ENCODE assay signal across 14 cellular contexts in genomic region chr1:167542109-167543032, GRCh38. TPM values are rescaled to one million over a fixed set of nuclear protein-coding genes. Genes with fewer than 3 reads are reported as not detected.
DNase-seq lines count a peak whose midpoint lies in the region; ATAC-seq and TF ChIP-seq lines count a peak whose summit lies in the region.
"Had no signal": no experiment of that assay in that cellular context is flagged by ENCODE, and none has a peak within 500 bp of the region (broad histone marks: within the 10 kb centered on the region; RNA-seq: fewer than 3 reads in every experiment).

No MANE protein-coding gene starts in this region.

- no peaks in the 10 kb centered on the region for H4K20me1 ChIP-seq in PC-9 (ENCODE audit: insufficient read depth)

- H3K27me3 ChIP-seq in dorsolateral prefrontal cortex, result no peaks in the 10 kb centered on the region
- H3K27me3 ChIP-seq in PC-9 (ENCODE audit: insufficient read depth, low read depth), result no peaks in the 10 kb centered on the region
- H3K27me3 ChIP-seq: foreskin keratinocyte had no signal

- H3K27ac ChIP-seq in dorsolateral prefrontal cortex (peak overlapping the region in 39 of 59 donors; percentile 2 to 82 (median 35)), PC-9 (no peak overlapping the region)
- H3K27ac ChIP-seq: foreskin keratinocyte had no signal

- ATAC-seq in left cardiac atrium (no peak), GM21717 (IDR thresholded peaks at IDR 0.05; ENCODE audit: unreplicated experiment) (no peak)
- ATAC-seq: foreskin keratinocyte, right cardiac atrium had no signal

- no peaks in the 10 kb centered on the region for H3K79me2 ChIP-seq in PC-9 (ENCODE audit: low read depth)

- no peak overlapping the region for H3K4me2 ChIP-seq in PC-9

- POLR2A ChIA-PET in PC-9 (lab: Charles Lee; ENCODE audit: unreplicated experiment), result no interaction called here

- intact Hi-C loops in dorsolateral prefrontal cortex (cut with DNase I) (loop anchor here (5.0 kb wide), 2 partner anchors 145 to 275 kb away; no protein-coding TSS in a partner anchor), left cardiac atrium (cut with DNase I) (no loop called here), PC-9 (cut with micrococcal nuclease; ENCODE audit: unreplicated experiment) (no loop called here)

- no peaks in the 10 kb centered on the region for H3K9me3 ChIP-seq in PC-9 (ENCODE audit: insufficient read depth, low read depth)

- H2AFZ ChIP-seq in PC-9, result no peak overlapping the region

- DNase-seq in CD1c-positive myeloid dendritic cell (ENCODE audit: extremely low spot score) (peak; percentile 60), GM12865 (ENCODE audit: low read depth) (peak; percentile 54), NOMO-1 (lab: John Stamatoyannopoulos, UW; ENCODE audit: unreplicated experiment in 2 of 2) (peak; percentile 61 to 75), dorsolateral prefrontal cortex (no peak), left cardiac atrium (no peak), cerebellar cortex (ENCODE audit: low spot score) (no peak), PC-9 (no peak)
- DNase-seq: anterior cingulate cortex; CD4-positive, alpha-beta T cell; foreskin keratinocyte; immature natural killer cell; NCI-H1694 treated with DMSO at 0.1 percent for 48 hours; right cardiac atrium had no signal

- H3F3A ChIP-seq in PC-9 (ENCODE audit: insufficient read depth, low read depth), result no peaks in the 10 kb centered on the region; the same call in 1 of the 2 replicates

- BruUV-seq in PC-9 (replicated peaks; lab: Mats Ljungman, UMichigan), result no TSS peak

- H3K4me3 ChIP-seq in GM12865 (ENCODE audit: low read depth, low read length) (no peak overlapping the region), dorsolateral prefrontal cortex (no peak overlapping the region), PC-9 (no peak overlapping the region)

- no peaks in the 10 kb centered on the region for H3K9me2 ChIP-seq in PC-9 (ENCODE audit: insufficient read depth)

- TF ChIP-seq CTCF in GM12865 (IDR thresholded peaks at IDR 0.05; ENCODE audit: insufficient read depth, low read depth, low read length, missing control alignments) (no peak), dorsolateral prefrontal cortex (IDR thresholded peaks at IDR 0.05 in 54 of 56, conservative IDR thresholded peaks at IDR 0.05 in 2 of 56; ENCODE audit: low read depth in 1 of 56, partially characterized antibody in 56 of 56) (no peak), PC-9 (conservative IDR thresholded peaks at IDR 0.05) (no peak)

- CTCF ChIA-PET in PC-9 (lab: Charles Lee), result interaction anchor here (0.6 kb wide), 1 partner anchor 122 kb away, joined by 3 read pairs; no protein-coding TSS in a partner anchor

- H3K4me1 ChIP-seq in PC-9 (replicated peaks; ENCODE audit: insufficient read depth), result peaks cover 9% of the 10 kb centered on the region

- no peaks in the 10 kb centered on the region for H3K36me3 ChIP-seq in PC-9 (ENCODE audit: low read depth)

RNA-seq across cellular contexts. Expression of gene CREG1, which starts 11.2 kb away (rescaled TPM):
- total RNA-seq in dorsolateral prefrontal cortex, result 10 to 100 TPM; 21.6 to 57.2 (median 42.1) TPM
- 100 to 1,000 TPM in 1 of 2 donors, 10 to 100 TPM in 1; 92.2 to 106 TPM for total RNA-seq in left cardiac atrium
- total RNA-seq in PC-9 (2021), result 31.6 and 34.6 TPM in 2 replicates

RNA-seq across cellular contexts. Expression of gene CD247, which starts 24.0 kb away (rescaled TPM):
- total RNA-seq in dorsolateral prefrontal cortex (1 to 10 TPM in 118 of 120 experiments, under 1 TPM in 2; 0.71 to 7.4 (median 2.6) TPM), left cardiac atrium (1 to 10 TPM; 1.1 to 2.0 TPM), PC-9 (2021) (not detected in 2 replicates)

Comparison
In these comparisons a context has a peak if more than half of its experiments do, and no peak if none do; other contexts are left out.
1. DNase-seq: peak in CD1c-positive myeloid dendritic cell (single experiment), GM12865 (single experiment) and NOMO-1 (2 of 2); none in dorsolateral prefrontal cortex (0 of 10), left cardiac atrium (single experiment), cerebellar cortex (single experiment) and PC-9 (0 of 2).
2. intact Hi-C loops: an anchor here in dorsolateral prefrontal cortex (5.0 kb wide); none called in left cardiac atrium and PC-9.